ENCODE assay signal across 19 cellular contexts in genomic region chr7:80240265-80241025, GRCh38.
DNase-seq lines count a peak whose midpoint lies in the region; ATAC-seq and TF ChIP-seq lines count a peak whose summit lies in the region.
"Had no signal": no experiment of that assay in that cellular context is flagged by ENCODE, and none has a peak within 500 bp of the region (broad histone marks: within the 10 kb centered on the region; RNA-seq: fewer than 3 reads in every experiment).

No MANE protein-coding gene starts in this region.

- no peak overlapping the region for H3K9ac ChIP-seq in SK-N-SH
- H3K9ac ChIP-seq in fibroblast of lung (ENCODE audit: insufficient read depth, low read length): no peak overlapping the region
- H3K9ac ChIP-seq: BLaER1, GM23248, KMS-11 had no signal

- no peaks in the 10 kb centered on the region for H3F3A ChIP-seq in SK-N-SH (replicated peaks; ENCODE audit: insufficient read depth)

- H3K4me3 ChIP-seq in SK-N-SH (ENCODE audit: low read depth in 2 of 2, low read length in 1 of 2) (no peak overlapping the region), fibroblast of lung (replicated peaks in 1 of 4; ENCODE audit: control extremely low read depth in 1 of 4, insufficient read depth in 1 of 4, low read depth in 3 of 4, low read length in 4 of 4) (no peak overlapping the region)
- H3K4me3 ChIP-seq: BLaER1, GM23248 had no signal

- WGBS in SK-N-SH (ENCODE audit: low lambda C conversion rate): 94% methylated on average over 4 of the region's 4 CpGs

- no peak for TF ChIP-seq EP300 in SK-N-SH (IDR thresholded peaks at IDR 0.05; ENCODE audit: borderline replicate concordance in 1 of 2, low read depth in 1 of 2, low read length in 1 of 2)

- H2AFZ ChIP-seq in SK-N-SH (ENCODE audit: low read depth) (peak overlapping the region; percentile 15; the same call in 1 of the 2 replicates), fibroblast of lung (ENCODE audit: low read length) (no peak overlapping the region)
- H2AFZ ChIP-seq: GM23248 had no signal

- no peak for ATAC-seq in SK-N-SH treated with all-trans-retinoic acid at 6 μM for 48 hours
- ATAC-seq in HG03159 (IDR thresholded peaks at IDR 0.05; ENCODE audit: unreplicated experiment): no peak
- ATAC-seq: Panc1 had no signal

- no peaks in the 10 kb centered on the region for H3K9me2 ChIP-seq in SK-N-SH

- H3K79me2 ChIP-seq in SK-N-SH (ENCODE audit: insufficient read depth) (no peaks in the 10 kb centered on the region), fibroblast of lung (ENCODE audit: control insufficient read depth, insufficient read depth, low read length) (no peaks in the 10 kb centered on the region)

- TF ChIP-seq RAD21 in SK-N-SH (IDR thresholded peaks at IDR 0.05; ENCODE audit: low read length): no peak

- H3K27me3 ChIP-seq in SK-N-SH (ENCODE audit: insufficient read depth) (no peaks in the 10 kb centered on the region), fibroblast of lung (ENCODE audit: control insufficient read depth, insufficient read depth, low read length) (no peaks in the 10 kb centered on the region)
- H3K27me3 ChIP-seq: BLaER1 had no signal

- POLR2A ChIA-PET in SK-N-SH (lab: Yijun Ruan, JAX): no interaction called here

- H3K36me3 ChIP-seq in SK-N-SH (replicated peaks in 1 of 2; ENCODE audit: control insufficient read depth in 1 of 2, insufficient read depth in 2 of 2, low read length in 1 of 2): no peaks in the 10 kb centered on the region
- H3K36me3 ChIP-seq in fibroblast of lung (ENCODE audit: control insufficient read depth, insufficient read depth, low read length): no peaks in the 10 kb centered on the region
- H3K36me3 ChIP-seq: BLaER1 had no signal

- H3K4me1 ChIP-seq in SK-N-SH (ENCODE audit: control insufficient read depth in 1 of 2, insufficient read depth in 2 of 2, low read depth in 1 of 2, low read length in 1 of 2) (peaks cover 0 to 10% of the 10 kb centered on the region in 2 experiments; a peak in 1 of 4 replicates), fibroblast of lung (ENCODE audit: control insufficient read depth, extremely low read depth, insufficient read depth, low read length) (no peaks in the 10 kb centered on the region)
- H3K4me1 ChIP-seq: BLaER1 had no signal

- DNase-seq in SK-N-SH (no peak), fibroblast of lung (ENCODE audit: low read depth in 2 of 2) (peak; percentile 23 to 29), glomerular visceral epithelial cell (ENCODE audit: extremely low spot score) (no peak), retina (no peak), GM03348 (ENCODE audit: low spot score) (no peak)
- DNase-seq: DMS 273 treated with DMSO at 0.1 percent for 48 hours, GM23248, NCI-H1105, NCI-H1694 treated with DMSO at 0.1 percent for 48 hours, NCI-H2107, NCI-H2227 treated with DMSO at 0.1 percent for 48 hours, NCI-H524 treated with DMSO at 0.1 percent for 48 hours had no signal

- H3K27ac ChIP-seq in SK-N-SH (ENCODE audit: low read depth in 2 of 2, low read length in 1 of 2) (0 out of 4 replicates have a peak overlapping the region, but pooled peaks of 1 of the 2 experiments have one; percentile 1), VCaP (peak overlapping the region; percentile 39), fibroblast of lung (ENCODE audit: insufficient read depth, low read length) (no peak overlapping the region)
- H3K27ac ChIP-seq: 22Rv1, BLaER1, GM23248, KMS-11 had no signal

- TF ChIP-seq CTCF in SK-N-SH (IDR thresholded peaks at IDR 0.05): no peak
- no peak for TF ChIP-seq CTCF in VCaP (conservative IDR thresholded peaks at IDR 0.05)
- no peak for TF ChIP-seq CTCF in fibroblast of lung (conservative IDR thresholded peaks at IDR 0.05 in 1 of 2, IDR thresholded peaks at IDR 0.05 in 1 of 2; ENCODE audit: low read depth in 1 of 2, low read length in 2 of 2)

- H3K9me3 ChIP-seq in SK-N-SH (no peaks in the 10 kb centered on the region), fibroblast of lung (ENCODE audit: control insufficient read depth, insufficient read depth, low read depth, low read length) (no peaks in the 10 kb centered on the region)
- H3K9me3 ChIP-seq: BLaER1 had no signal

- H4K20me1 ChIP-seq in SK-N-SH (ENCODE audit: insufficient read depth) (no peaks in the 10 kb centered on the region), fibroblast of lung (ENCODE audit: control insufficient read depth, extremely low read depth, insufficient read depth, low read length) (no peaks in the 10 kb centered on the region)
- H4K20me1 ChIP-seq: BLaER1 had no signal

- CTCF ChIA-PET in SK-N-SH (lab: Yijun Ruan, JAX): interaction anchor here (1.2 kb wide), 1 partner anchor 152 kb away, joined by 3 read pairs; no protein-coding TSS in a partner anchor

- H3K4me2 ChIP-seq in SK-N-SH: no peak overlapping the region
- H3K4me2 ChIP-seq in fibroblast of lung (ENCODE audit: extremely low read depth, insufficient read depth, low read length): no peak overlapping the region
- H3K4me2 ChIP-seq: BLaER1, KMS-11 had no signal

TF ChIP-seq in SK-N-SH, 30 proteins besides CTCF, POLR2A, EP300 and RAD21:
- no peak for TF ChIP-seq RFX5 (IDR thresholded peaks at IDR 0.05; ENCODE audit: low read length)
- no peak for TF ChIP-seq ELF1 (IDR thresholded peaks at IDR 0.05)
- TF ChIP-seq NRF1 (IDR thresholded peaks at IDR 0.05; ENCODE audit: low read depth, low read length): no peak
- no peak for TF ChIP-seq TCF12 (IDR thresholded peaks at IDR 0.05)
- TF ChIP-seq JUND (IDR thresholded peaks at IDR 0.05): no peak
- TF ChIP-seq FOXJ3 (CRISPR knock-in tag; IDR thresholded peaks at IDR 0.05): no peak
- TF ChIP-seq YY1 (IDR thresholded peaks at IDR 0.05; ENCODE audit: low read depth): no peak
- no peak for TF ChIP-seq SIN3A (IDR thresholded peaks at IDR 0.05; ENCODE audit: borderline replicate concordance, low read depth, low read length)
- TF ChIP-seq CHD2 (IDR thresholded peaks at IDR 0.05; ENCODE audit: low read length, partially characterized antibody): no peak
- no peak for TF ChIP-seq NFIC (IDR thresholded peaks at IDR 0.05; ENCODE audit: borderline replicate concordance)
- TF ChIP-seq FOXM1 (IDR thresholded peaks at IDR 0.05; ENCODE audit: low read depth): no peak
- no peak for TF ChIP-seq USF2 (IDR thresholded peaks at IDR 0.05; ENCODE audit: borderline replicate concordance, low read depth, low read length)
- no peak for TF ChIP-seq MAX (IDR thresholded peaks at IDR 0.05; ENCODE audit: low read depth)
- TF ChIP-seq MEF2A (IDR thresholded peaks at IDR 0.05; ENCODE audit: borderline replicate concordance, low read depth): no peak
- TF ChIP-seq FOSL2 (IDR thresholded peaks at IDR 0.05; ENCODE audit: borderline replicate concordance, low read depth): no peak
- TF ChIP-seq POLR2AphosphoS5 (IDR thresholded peaks at IDR 0.05; ENCODE audit: low read depth, low read length): no peak
- no peak for TF ChIP-seq RXRA (IDR thresholded peaks at IDR 0.05; ENCODE audit: borderline replicate concordance, low read depth)
- no peak for TF ChIP-seq MXI1 (IDR thresholded peaks at IDR 0.05; ENCODE audit: low read depth, low read length)

TF ChIP-seq in SK-N-SH treated with all-trans-retinoic acid at 6 μM for 48 hours, 23 proteins besides CTCF, POLR2A, EP300 and RAD21:
- no peak for TF ChIP-seq CREB5 (CRISPR knock-in tag; IDR thresholded peaks at IDR 0.05; ENCODE audit: low read depth)
- TF ChIP-seq ZFP3 (CRISPR knock-in tag; IDR thresholded peaks at IDR 0.05): no peak
- no peak for TF ChIP-seq RARB (CRISPR knock-in tag; IDR thresholded peaks at IDR 0.05)
- no peak for TF ChIP-seq OSR1 (CRISPR knock-in tag; IDR thresholded peaks at IDR 0.05)
- TF ChIP-seq ESRRG (CRISPR knock-in tag; IDR thresholded peaks at IDR 0.05): no peak
- TF ChIP-seq SNAI2 (CRISPR knock-in tag; IDR thresholded peaks at IDR 0.05): no peak
- no peak for TF ChIP-seq TOX (CRISPR knock-in tag; IDR thresholded peaks at IDR 0.05; ENCODE audit: borderline replicate concordance)
- no peak for TF ChIP-seq CSDC2 (CRISPR knock-in tag; IDR thresholded peaks at IDR 0.05)
- no peak for TF ChIP-seq TCF4 (CRISPR knock-in tag; IDR thresholded peaks at IDR 0.05; ENCODE audit: borderline replicate concordance)
- TF ChIP-seq BACH2 (CRISPR knock-in tag; IDR thresholded peaks at IDR 0.05; ENCODE audit: borderline replicate concordance): no peak
- TF ChIP-seq ARNTL (CRISPR knock-in tag; IDR thresholded peaks at IDR 0.05; ENCODE audit: borderline replicate concordance, low read depth): no peak
TF ChIP-seq in SK-N-SH treated with all-trans-retinoic acid at 6 μM for 48 hours: peak in this region for 0.

Comparison
In these comparisons a context has a peak if more than half of its experiments do, and no peak if none do; other contexts are left out.
1. DNase-seq: peak in fibroblast of lung (2 of 2); none in SK-N-SH (single experiment), glomerular visceral epithelial cell (single experiment), retina (single experiment) and GM03348 (single experiment).